10 cellular contexts compared by ENCODE assay signal in genomic region chr15:89814112-89814742, GRCh38. TPM values are rescaled to one million over a fixed set of nuclear protein-coding genes. Genes with fewer than 3 reads are reported as not detected.
A peak's percentile ranks its signal among the peaks of the same experiment; 100 is the strongest.
DNase-seq lines count a peak whose midpoint lies in the region; ATAC-seq and TF ChIP-seq lines count a peak whose summit lies in the region.
"Had no signal": no experiment of that assay in that cellular context is flagged by ENCODE, and none has a peak within 500 bp of the region (broad histone marks: within the 10 kb centered on the region; RNA-seq: fewer than 3 reads in every experiment).

No MANE protein-coding gene starts in this region.

- H3K27ac ChIP-seq in ascending aorta = peak overlapping the region in 1 of 2 donors; percentile 61
- H3K27ac ChIP-seq in left lung = peak overlapping the region; percentile 13 to 96
- peak overlapping the region; percentile 56 to 57 for H3K27ac ChIP-seq in tibial artery

- POLR2A ChIA-PET in activated CD4-positive, alpha-beta T cell treated with anti-CD3 and anti-CD28 coated beads, Interleukin-2, amount 10 ng/mL, durations not matched to agents 7 days and 5 days (lab: Charles Lee) = no interaction called here

- H3K27me3 ChIP-seq in ascending aorta (peaks cover 12% of the 10 kb centered on the region), left lung (peaks cover 14 to 49% of the 10 kb centered on the region in 2 donors), tibial artery (peaks cover 0 to 50% of the 10 kb centered on the region in 2 donors)

- peaks cover 31% of the 10 kb centered on the region for H3K27me3 Mint-ChIP-seq in activated CD4-positive, alpha-beta T cell treated with anti-CD3 and anti-CD28 coated beads, Interleukin-2, amount 10 ng/mL, durations not matched to agents 7 days and 5 days

- H3K4me3 Mint-ChIP-seq in activated CD4-positive, alpha-beta T cell treated with anti-CD3 and anti-CD28 coated beads, Interleukin-2, amount 10 ng/mL, durations not matched to agents 7 days and 5 days = peak overlapping the region; percentile 51

- intact Hi-C loops in ascending aorta (cut with DNase I) (no loop called here), left lung (cut with DNase I) (no loop called here), tibial artery (cut with DNase I; ENCODE audit: low total_unique reads) (no loop called here)

- H3K9me3 ChIP-seq in ascending aorta (no peaks in the 10 kb centered on the region), left lung (no peaks in the 10 kb centered on the region), tibial artery (peaks cover 0 to 10% (median 0%) of the 10 kb centered on the region in 3 donors)

- TF ChIP-seq CTCF in ascending aorta (IDR thresholded peaks at IDR 0.05) (no peak), left lung (IDR thresholded peaks at IDR 0.05) (no peak), tibial artery (IDR thresholded peaks at IDR 0.05) (no peak)

- no peaks in the 10 kb centered on the region for H3K9me3 Mint-ChIP-seq in activated CD4-positive, alpha-beta T cell treated with anti-CD3 and anti-CD28 coated beads, Interleukin-2, amount 10 ng/mL, durations not matched to agents 7 days and 5 days

- peaks cover 9% of the 10 kb centered on the region for H3K4me1 Mint-ChIP-seq in activated CD4-positive, alpha-beta T cell treated with anti-CD3 and anti-CD28 coated beads, Interleukin-2, amount 10 ng/mL, durations not matched to agents 7 days and 5 days

- H3K36me3 Mint-ChIP-seq in activated CD4-positive, alpha-beta T cell treated with anti-CD3 and anti-CD28 coated beads, Interleukin-2, amount 10 ng/mL, durations not matched to agents 7 days and 5 days (ENCODE audit: low read depth) = no peaks in the 10 kb centered on the region

- no peaks in the 10 kb centered on the region for H3K36me3 ChIP-seq in ascending aorta
- peaks cover 0 to 4% of the 10 kb centered on the region in 2 donors for H3K36me3 ChIP-seq in left lung
- no peaks in the 10 kb centered on the region for H3K36me3 ChIP-seq in tibial artery

- DNase-seq in activated CD4-positive, alpha-beta T cell treated with anti-CD3 and anti-CD28 coated beads, Interleukin-2, amount 10 ng/mL, durations not matched to agents 7 days and 5 days = no peak
- DNase-seq in activated CD4-positive, alpha-beta T cell treated with anti-CD3 and anti-CD28 coated beads for 1 hour = no peak
- DNase-seq in ascending aorta (ENCODE audit: low spot score in 2 of 2) = no peak
- DNase-seq in left lung = no peak
- DNase-seq in tibial artery = no peak
- DNase-seq in NCI-H1436 treated with DMSO at 0.1 percent for 48 hours (lab: John Stamatoyannopoulos, UW) = no peak
- DNase-seq in NCI-H2107 (lab: John Stamatoyannopoulos, UW) = no peak
- DNase-seq: DMS79 had no signal

- peaks cover 0 to 2% of the 10 kb centered on the region in 2 donors for H3K4me1 ChIP-seq in ascending aorta
- H3K4me1 ChIP-seq in left lung = peaks cover 0 to 41% of the 10 kb centered on the region in 2 donors
- peaks cover 0 to 24% (median 20%) of the 10 kb centered on the region in 4 donors for H3K4me1 ChIP-seq in tibial artery

- H3K4me3 ChIP-seq in ascending aorta (peak overlapping the region; percentile 59 to 62), left lung (peak overlapping the region; percentile 42 to 60), tibial artery (peak overlapping the region; percentile 49 to 51)

- CTCF ChIA-PET in activated CD4-positive, alpha-beta T cell treated with anti-CD3 and anti-CD28 coated beads, Interleukin-2, amount 10 ng/mL, durations not matched to agents 7 days and 5 days (lab: Charles Lee) = interaction anchor here (1.3 kb wide), 1 partner anchor 31 kb away, joined by 3 read pairs; no protein-coding TSS in a partner anchor

- ATAC-seq in left lung (peak; percentile 29), GM18498 (IDR thresholded peaks at IDR 0.05; ENCODE audit: unreplicated experiment) (no peak)

- H3K27ac Mint-ChIP-seq in activated CD4-positive, alpha-beta T cell treated with anti-CD3 and anti-CD28 coated beads, Interleukin-2, amount 10 ng/mL, durations not matched to agents 7 days and 5 days = no peak overlapping the region

RNA-seq across cellular contexts. Expression of gene ANPEP, which starts 0.4 kb away (rescaled TPM):
- total RNA-seq in activated CD4-positive, alpha-beta T cell treated with anti-CD3 and anti-CD28 coated beads, Interleukin-2, amount 10 ng/mL, durations not matched to agents 7 days and 5 days = 1 to 10 TPM; 1.4 to 2.0 TPM
- total RNA-seq in ascending aorta = 48.2 TPM
- total RNA-seq in left lung = 100 to 1,000 TPM in 1 of 2 donors, 10 to 100 TPM in 1; 27.2 to 139 TPM

RNA-seq across cellular contexts. Expression of gene MESP2, which starts 38.1 kb away (rescaled TPM):
- total RNA-seq in activated CD4-positive, alpha-beta T cell treated with anti-CD3 and anti-CD28 coated beads, Interleukin-2, amount 10 ng/mL, durations not matched to agents 7 days and 5 days = not detected
- not detected for total RNA-seq in ascending aorta
- total RNA-seq in left lung = under 1 TPM in 1 of 2 donors, not detected in 1; 0.35 TPM
- total RNA-seq: pulmonary artery endothelial cell had no signal

Comparison
In these comparisons a context has a peak if more than half of its experiments do, and no peak if none do; other contexts are left out.
1. RNA of gene ANPEP, which starts 0.4 kb away (total RNA-seq): 27.2 to 139 TPM in left lung and 48.2 TPM in ascending aorta (single experiment); 1.4 to 2.0 TPM in activated CD4-positive, alpha-beta T cell treated with anti-CD3 and anti-CD28 coated beads, Interleukin-2, amount 10 ng/mL, durations not matched to agents 7 days and 5 days; every median in the first group is over 4 times any median in the second.
2. Peak in every context shown above with its lines, with median percentiles within 50 percentile points of each other: H3K4me3 ChIP-seq.